Comparison of ENCODE assay signal across 8 cellular contexts in the genomic region with DNA sequence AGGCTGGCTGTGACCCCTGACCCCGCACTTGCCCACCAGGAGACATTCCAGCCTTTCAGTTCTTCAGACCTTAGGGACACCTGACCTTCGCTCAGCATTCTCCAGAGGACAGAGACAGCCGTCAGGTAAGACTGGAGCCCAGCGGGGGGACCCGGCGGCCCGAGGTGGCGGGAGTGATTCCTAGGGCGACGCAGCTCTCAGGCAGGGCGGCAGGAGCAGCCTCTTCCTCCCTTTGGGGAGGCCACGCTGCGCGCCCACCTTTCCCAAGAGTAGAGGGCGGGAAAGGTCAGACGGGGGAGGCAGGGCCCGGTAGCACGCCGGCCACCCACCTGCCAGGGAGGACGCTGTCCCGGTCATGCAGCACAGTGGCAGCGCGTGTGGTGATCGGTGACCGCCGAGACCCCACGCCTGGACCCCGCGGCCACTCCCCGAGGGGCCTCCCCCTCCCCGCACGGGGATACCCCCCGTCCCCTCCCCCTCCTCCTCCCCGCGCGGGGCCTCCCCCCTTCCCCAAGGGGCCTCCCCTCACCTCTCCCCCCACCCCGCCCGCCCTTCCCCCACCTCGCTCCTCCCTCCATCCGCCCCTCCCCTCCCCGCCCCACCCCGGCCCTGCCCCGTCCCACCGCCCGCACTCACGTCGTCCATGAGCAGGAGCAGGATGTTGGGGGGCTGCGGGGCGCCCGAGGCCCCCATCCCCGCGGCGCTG. TPM values are rescaled to one million over a fixed set of nuclear protein-coding genes. Genes with fewer than 3 reads are reported as not detected.
DNase-seq lines count a peak whose midpoint lies in the region; ATAC-seq and TF ChIP-seq lines count a peak whose summit lies in the region.

No MANE protein-coding gene starts in this region.

- H3K4me1 Mint-ChIP-seq in CD8-positive, alpha-beta memory T cell = peaks cover 25 to 49% (median 40%) of the 10 kb centered on the region in 3 donors

- no peaks in the 10 kb centered on the region for H3K27me3 ChIP-seq in CD8-positive, alpha-beta memory T cell (ENCODE audit: insufficient read depth, low read length, poor library complexity, severe bottlenecking)
- H3K27me3 ChIP-seq in Karpas-422 (ENCODE audit: low read length) = no peaks in the 10 kb centered on the region
- H3K27me3 ChIP-seq in breast epithelium = no peaks in the 10 kb centered on the region
- H3K27me3 ChIP-seq in right lobe of liver = no peaks in the 10 kb centered on the region
- no peaks in the 10 kb centered on the region for H3K27me3 ChIP-seq in thyroid gland

- H3K9ac ChIP-seq in Karpas-422 (ENCODE audit: low read length) = peak overlapping the region; percentile 73

- peak; percentile 10 to 57 (median 23) for DNase-seq in CD8-positive, alpha-beta memory T cell
- no peak for DNase-seq in Karpas-422
- no peak for DNase-seq in breast epithelium (ENCODE audit: low spot score in 2 of 2)
- peak in 1 of 3 donors; percentile 46 for DNase-seq in right lobe of liver
- peak in 1 of 2 donors; percentile 23 for DNase-seq in thyroid gland
- no peak for DNase-seq in NCI-H2171 treated with DMSO at 0.1 percent for 48 hours (lab: John Stamatoyannopoulos, UW)
- DNase-seq in NAMALWA (ENCODE audit: low spot score) = no peak
- no peak for DNase-seq in inferior parietal cortex (ENCODE audit: extremely low spot score)

- H3K4me1 ChIP-seq in CD8-positive, alpha-beta memory T cell (ENCODE audit: insufficient read depth, low read length) = peaks cover 33% of the 10 kb centered on the region
- peaks cover 22% of the 10 kb centered on the region for H3K4me1 ChIP-seq in Karpas-422 (ENCODE audit: low read length)
- H3K4me1 ChIP-seq in breast epithelium = peaks cover 0 to 7% of the 10 kb centered on the region in 2 donors
- peaks cover 0 to 18% (median 7%) of the 10 kb centered on the region in 4 donors for H3K4me1 ChIP-seq in right lobe of liver
- peaks cover 14 to 17% of the 10 kb centered on the region in 2 donors for H3K4me1 ChIP-seq in thyroid gland

- CTCF ChIA-PET in CD8-positive, alpha-beta memory T cell (lab: Charles Lee) = interaction anchor here (1.1 to 2.8 kb wide), 10 partner anchors 16 to 360 kb away, joined by 3 to 43 read pairs (median 7); a partner anchor contains a TSS

- ATAC-seq in right lobe of liver = peak in 1 of 4 donors; percentile 2

- peaks cover 0 to 47% (median 1%) of the 10 kb centered on the region in 3 donors for H3K36me3 Mint-ChIP-seq in CD8-positive, alpha-beta memory T cell

- no peaks in the 10 kb centered on the region for H3K9me3 Mint-ChIP-seq in CD8-positive, alpha-beta memory T cell

- H3K36me3 ChIP-seq in CD8-positive, alpha-beta memory T cell (ENCODE audit: insufficient read depth, low read length) = peaks cover 23% of the 10 kb centered on the region
- H3K36me3 ChIP-seq in Karpas-422 (ENCODE audit: insufficient read depth, low read length) (no peaks in the 10 kb centered on the region), breast epithelium (no peaks in the 10 kb centered on the region), right lobe of liver (peaks cover 0 to 26% (median 5%) of the 10 kb centered on the region in 4 donors), thyroid gland (peaks cover 20% of the 10 kb centered on the region in 2 donors)

- H3K79me2 ChIP-seq in Karpas-422 (ENCODE audit: low read length) = peaks cover 29% of the 10 kb centered on the region

- intact Hi-C loops in breast epithelium (cut with DNase I; ENCODE audit: low total_unique reads) (loop anchor here (1.0 kb wide), 1 partner anchor 12 kb away; no protein-coding TSS in a partner anchor), right lobe of liver (cut with DNase I) (no loop called here), thyroid gland (cut with DNase I) (loop anchor here (5.0 kb wide), 1 partner anchor 44 kb away; a partner anchor contains a TSS)

- H3K4me3 ChIP-seq in CD8-positive, alpha-beta memory T cell (ENCODE audit: low read length) = peak overlapping the region; percentile 97
- peak overlapping the region; percentile 97 for H3K4me3 ChIP-seq in Karpas-422 (ENCODE audit: low read length)
- H3K4me3 ChIP-seq in breast epithelium = peak overlapping the region; percentile 68 to 97 (median 75)
- H3K4me3 ChIP-seq in right lobe of liver = peak overlapping the region; percentile 94 to 98 (median 96)
- H3K4me3 ChIP-seq in thyroid gland (replicated peaks in 1 of 3) = peak overlapping the region in 2 of 3 donors; percentile 56 to 98

- H3K27me3 Mint-ChIP-seq in CD8-positive, alpha-beta memory T cell = peaks cover 0 to 2% of the 10 kb centered on the region in 2 donors

- peak overlapping the region; percentile 80 to 100 (median 97) for H3K4me3 Mint-ChIP-seq in CD8-positive, alpha-beta memory T cell

- TF ChIP-seq CTCF in breast epithelium (IDR thresholded peaks at IDR 0.05) (no peak), right lobe of liver (IDR thresholded peaks at IDR 0.05) (no peak), thyroid gland (IDR thresholded peaks at IDR 0.05) (no peak)

- H3K9me2 ChIP-seq in Karpas-422 (replicated peaks; ENCODE audit: insufficient read depth, low read length) = no peaks in the 10 kb centered on the region

- H2AFZ ChIP-seq in Karpas-422 (ENCODE audit: low read length) = no peak overlapping the region

- POLR2A ChIA-PET in CD8-positive, alpha-beta memory T cell (lab: Charles Lee) = interaction anchor here (0.8 to 1.9 kb wide), 5 partner anchors 44 to 362 kb away, joined by 5 to 9 read pairs (median 6); a partner anchor contains a TSS

- H3K27ac ChIP-seq in CD8-positive, alpha-beta memory T cell (ENCODE audit: low read depth, low read length) = peak overlapping the region; percentile 89
- H3K27ac ChIP-seq in Karpas-422 (ENCODE audit: low read length) (no peak overlapping the region), breast epithelium (peak overlapping the region; percentile 79 to 91), right lobe of liver (peak overlapping the region in 1 of 3 donors; percentile 64), thyroid gland (peak overlapping the region in 2 of 3 donors; percentile 53 to 56)

- no peak for TF ChIP-seq POLR2A in breast epithelium (IDR thresholded peaks at IDR 0.05)
- TF ChIP-seq POLR2A in right lobe of liver (IDR thresholded peaks at IDR 0.05) = no peak
- TF ChIP-seq POLR2A in thyroid gland (IDR thresholded peaks at IDR 0.05) = no peak

- peak overlapping the region in 7 of 8 donors; percentile 41 to 93 (median 76) for H3K27ac Mint-ChIP-seq in CD8-positive, alpha-beta memory T cell

- peak overlapping the region; percentile 97 for H3K4me2 ChIP-seq in Karpas-422 (ENCODE audit: low read depth, low read length, poor library complexity, severe bottlenecking)

- WGBS in right lobe of liver (ENCODE audit: insufficient coverage, low coverage, low lambda C conversion rate, missing lambda C conversion rate) = 2% methylated on average over 21 of the region's 53 CpGs
- WGBS in thyroid gland, 2 donors = 35% methylated on average over 13 of the region's 53 CpGs; no CpG with 5 or more reads in 1 of the 2 donors

- peaks cover 5% of the 10 kb centered on the region; the same call in 1 of the 2 replicates for H4K20me1 ChIP-seq in Karpas-422 (ENCODE audit: insufficient read depth, low read depth, low read length)

- H3K9me3 ChIP-seq in CD8-positive, alpha-beta memory T cell (ENCODE audit: low read length) = no peaks in the 10 kb centered on the region
- H3K9me3 ChIP-seq in Karpas-422 (ENCODE audit: low read length) (no peaks in the 10 kb centered on the region), breast epithelium (no peaks in the 10 kb centered on the region), right lobe of liver (no peaks in the 10 kb centered on the region), thyroid gland (no peaks in the 10 kb centered on the region)

RNA-seq across cellular contexts. Expression of a gene that starts 0.5 kb away (rescaled TPM):
- total RNA-seq in CD8-positive, alpha-beta memory T cell = 10 to 100 TPM; 19.2 to 22.5 TPM
- 13.0 TPM for polyA plus RNA-seq in CD8-positive, alpha-beta memory T cell
- total RNA-seq in Karpas-422 (2014; rRNA removed; shearing (Covaris generic); ENCODE audit: low replicate concordance) = 18.1 and 26.8 TPM in 2 replicates
- total RNA-seq in breast epithelium = 10 to 100 TPM; 16.2 to 29.5 (median 17.9) TPM
- total RNA-seq in right lobe of liver = 10 to 100 TPM in 5 of 6 experiments, 1 to 10 TPM in 1; 9.2 to 20.6 (median 16.5) TPM
- 10 to 100 TPM; 14.4 to 41.9 (median 33.0) TPM for total RNA-seq in thyroid gland

RNA-seq across cellular contexts. Expression of a gene that starts 0.7 kb away (rescaled TPM):
- total RNA-seq in CD8-positive, alpha-beta memory T cell = 100 to 1,000 TPM in 1 of 2 experiments, 10 to 100 TPM in 1; 90.0 to 104 TPM
- polyA plus RNA-seq in CD8-positive, alpha-beta memory T cell = 106 TPM
- total RNA-seq in Karpas-422 (2014; rRNA removed; shearing (Covaris generic); ENCODE audit: low replicate concordance) = 58.0 and 84.6 TPM in 2 replicates
- total RNA-seq in breast epithelium = 10 to 100 TPM; 32.1 to 37.8 (median 34.4) TPM
- total RNA-seq in right lobe of liver = 10 to 100 TPM; 15.1 to 25.5 (median 20.1) TPM
- 10 to 100 TPM; 18.9 to 50.4 (median 43.8) TPM for total RNA-seq in thyroid gland

RNA-seq across cellular contexts. Expression of a gene that starts 10.2 kb away (rescaled TPM):
- total RNA-seq in CD8-positive, alpha-beta memory T cell = not detected
- not detected for polyA plus RNA-seq in CD8-positive, alpha-beta memory T cell
- total RNA-seq in Karpas-422 (2014; rRNA removed; shearing (Covaris generic); ENCODE audit: low replicate concordance) = not detected in 2 replicates
- total RNA-seq in breast epithelium (not detected), right lobe of liver (under 1 TPM in 1 of 6 experiments, not detected in 5; 0.37 TPM), thyroid gland (not detected)

RNA-seq across cellular contexts. Expression of a gene that starts 44.5 kb away (rescaled TPM):
- 100 to 1,000 TPM; 338 to 348 TPM for total RNA-seq in CD8-positive, alpha-beta memory T cell
- 490 TPM for polyA plus RNA-seq in CD8-positive, alpha-beta memory T cell
- total RNA-seq in Karpas-422 (2014; rRNA removed; shearing (Covaris generic); ENCODE audit: low replicate concordance) = 193 and 232 TPM in 2 replicates
- total RNA-seq in breast epithelium (100 to 1,000 TPM in 2 of 3 donors, 10 to 100 TPM in 1; 93.8 to 152 (median 126) TPM), right lobe of liver (100 to 1,000 TPM in 2 of 6 experiments, 10 to 100 TPM in 4; 61.4 to 120 (median 74.1) TPM), thyroid gland (100 to 1,000 TPM in 3 of 4 donors, 10 to 100 TPM in 1; 88.9 to 182 (median 118) TPM)

RNA-seq across cellular contexts. Expression of a gene that starts 52.7 kb away (rescaled TPM):
- 100 to 1,000 TPM in 1 of 2 experiments, 10 to 100 TPM in 1; 97.6 to 106 TPM for total RNA-seq in CD8-positive, alpha-beta memory T cell
- 0.26 TPM for polyA plus RNA-seq in CD8-positive, alpha-beta memory T cell
- total RNA-seq in Karpas-422 (2014; rRNA removed; shearing (Covaris generic); ENCODE audit: low replicate concordance) = 20.4 and 40.3 TPM in 2 replicates
- total RNA-seq in breast epithelium = 1 to 10 TPM; 1.3 to 3.3 (median 3.2) TPM
- 1 to 10 TPM in 2 of 6 experiments, under 1 TPM in 4; 0.22 to 9.6 (median 0.42) TPM for total RNA-seq in right lobe of liver
- 1 to 10 TPM in 2 of 4 donors, under 1 TPM in 2; 0.33 to 1.8 (median 0.99) TPM for total RNA-seq in thyroid gland

Comparison
In these comparisons a context has a peak if more than half of its experiments do, and no peak if none do; other contexts are left out.
1. DNase-seq: peak in CD8-positive, alpha-beta memory T cell (5 of 5); none in Karpas-422 (single experiment), breast epithelium (0 of 2), NCI-H2171 treated with DMSO at 0.1 percent for 48 hours (single experiment), NAMALWA (single experiment) and inferior parietal cortex (single experiment).
2. intact Hi-C loops: an anchor here in breast epithelium (1.0 kb wide) and thyroid gland (5.0 kb wide); none called in right lobe of liver.
3. Peak in every context shown above with its lines, with median percentiles within 50 percentile points of each other: H3K4me3 ChIP-seq.